Comparison of ENCODE assay signal across 16 cellular contexts in genomic region chr17:30513346-30513745, GRCh38.
"Had no signal": no experiment of that assay in that cellular context is flagged by ENCODE, and none has a peak within 500 bp of the region (broad histone marks: within the 10 kb centered on the region; RNA-seq: fewer than 3 reads in every experiment).

No MANE protein-coding gene starts in this region.

- H3K4me3 ChIP-seq: left lung, thyroid gland had no signal

- H3K27me3 ChIP-seq: left lung, thyroid gland had no signal

- H3K27ac ChIP-seq: left lung, thyroid gland, WERI-Rb-1 had no signal

- H3K4me1 ChIP-seq: left lung, thyroid gland had no signal

- H3K9me3 ChIP-seq: left lung, thyroid gland had no signal

- ATAC-seq: activated CD4-positive, alpha-beta T cell treated with anti-CD3 and anti-CD28 coated beads for 36 hours; left lung had no signal

- DNase-seq: activated CD4-positive, alpha-beta T cell treated with anti-CD3 and anti-CD28 coated beads for 36 hours; activated CD4-positive, alpha-beta T cell treated with anti-CD3 and anti-CD28 coated beads, Interleukin-2, amount 50 U/mL, for 48 hours; activated gamma-delta T cell; activated naive CD8-positive, alpha-beta T cell treated with anti-CD3 and anti-CD28 coated beads for 36 hours; effector CD4-positive, alpha-beta T cell; foreskin melanocyte; glutamatergic neuron; left lung; mammary epithelial cell; occipital lobe; retina; stimulated activated naive CD4-positive, alpha-beta T cell; SW 1271; T-helper 2 cell; thyroid gland; WERI-Rb-1 had no signal
